Comparison of ENCODE assay signal across 13 cellular contexts in the genomic region with DNA sequence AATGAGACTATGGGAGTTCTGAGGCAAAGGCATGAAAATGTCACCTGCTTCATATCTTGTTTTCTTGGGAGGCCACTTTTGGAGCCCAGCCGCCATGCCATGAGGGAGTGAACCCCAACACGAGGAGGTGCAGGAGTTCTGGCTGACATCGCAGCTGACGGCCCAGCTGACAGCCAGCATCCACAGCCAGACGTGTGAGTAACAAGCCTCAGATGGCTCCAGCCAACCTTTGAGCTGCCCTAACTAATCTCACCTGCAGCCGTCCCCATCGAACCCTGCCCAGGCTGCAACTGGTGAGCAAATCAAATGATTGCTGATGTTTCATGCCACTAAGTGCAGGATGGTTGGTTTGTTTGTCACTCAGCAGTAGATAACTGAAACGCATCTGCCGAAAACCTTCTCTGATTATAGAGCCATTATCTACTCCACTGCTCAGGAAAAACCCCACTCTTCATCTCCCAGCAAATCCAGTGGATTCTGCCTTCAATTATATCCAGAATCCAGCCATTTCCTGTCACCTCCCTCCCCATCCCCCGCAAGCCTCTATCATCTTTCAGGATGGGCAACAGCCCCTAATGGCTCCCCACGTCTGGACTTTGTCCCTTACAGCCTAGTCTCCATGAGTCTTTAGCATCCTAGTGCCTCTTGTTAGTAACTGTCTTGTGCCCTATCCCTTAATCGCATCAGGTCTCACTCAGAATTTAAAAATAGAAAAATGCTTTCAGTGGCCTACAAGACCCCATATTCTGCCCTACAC. TPM values are rescaled to one million over a fixed set of nuclear protein-coding genes. Genes with fewer than 3 reads are reported as not detected.
DNase-seq lines count a peak whose midpoint lies in the region; ATAC-seq and TF ChIP-seq lines count a peak whose summit lies in the region.
"Had no signal": no experiment of that assay in that cellular context is flagged by ENCODE, and none has a peak within 500 bp of the region (broad histone marks: within the 10 kb centered on the region; RNA-seq: fewer than 3 reads in every experiment).

No MANE protein-coding gene starts in this region.

- H3K27me3 ChIP-seq in Caco-2 (replicated peaks; ENCODE audit: control insufficient read depth, insufficient read depth, low read length) = no peaks in the 10 kb centered on the region
- H3K27me3 ChIP-seq: testis had no signal

- H3K36me3 Mint-ChIP-seq in Caco-2 (ENCODE audit: insufficient read depth, unreplicated experiment) (no peaks in the 10 kb centered on the region), nephron (ENCODE audit: low read depth) (no peaks in the 10 kb centered on the region)
- peaks cover 2% of the 10 kb centered on the region for H3K36me3 Mint-ChIP-seq in activated naive CD8-positive, alpha-beta T cell treated with anti-CD3 and anti-CD28 coated beads, Interleukin-2, amount 10 ng/mL, durations not matched to agents 7 days and 5 days
- H3K36me3 Mint-ChIP-seq: natural killer cell treated with Interleukin-12 subunit alpha and Interleukin-12 subunit beta and Interleukin-15 and Interleukin-18, amount 100 ng/mL, for 72 hours had no signal

- H3K4me3 Mint-ChIP-seq in Caco-2 (ENCODE audit: unreplicated experiment) = peak overlapping the region; percentile 68
- no peak overlapping the region for H3K4me3 Mint-ChIP-seq in activated naive CD8-positive, alpha-beta T cell treated with anti-CD3 and anti-CD28 coated beads, Interleukin-2, amount 10 ng/mL, durations not matched to agents 7 days and 5 days
- no peak overlapping the region for H3K4me3 Mint-ChIP-seq in nephron

- H3K9me3 Mint-ChIP-seq in Caco-2 (ENCODE audit: unreplicated experiment) (no peaks in the 10 kb centered on the region), nephron (no peaks in the 10 kb centered on the region)
- H3K9me3 Mint-ChIP-seq in activated naive CD8-positive, alpha-beta T cell treated with anti-CD3 and anti-CD28 coated beads, Interleukin-2, amount 10 ng/mL, durations not matched to agents 7 days and 5 days = no peaks in the 10 kb centered on the region
- H3K9me3 Mint-ChIP-seq: natural killer cell treated with Interleukin-12 subunit alpha and Interleukin-12 subunit beta and Interleukin-15 and Interleukin-18, amount 100 ng/mL, for 72 hours had no signal

- no peak for ATAC-seq in activated naive CD8-positive, alpha-beta T cell treated with anti-CD3 and anti-CD28 coated beads, Interleukin-2, amount 10 ng/mL, durations not matched to agents 7 days and 5 days (ENCODE audit: low read depth)
- ATAC-seq in HG03139 (IDR thresholded peaks at IDR 0.05; ENCODE audit: unreplicated experiment) = no peak
- ATAC-seq: left lobe of liver; natural killer cell treated with Interleukin-12 subunit alpha and Interleukin-12 subunit beta and Interleukin-15 and Interleukin-18, amount 100 ng/mL, for 72 hours had no signal

- TF ChIP-seq CTCF in Caco-2 (IDR thresholded peaks at IDR 0.05; ENCODE audit: insufficient read depth in 1 of 2, low read depth in 1 of 2, low read length in 1 of 2, severe bottlenecking in 1 of 2, unreplicated experiment in 1 of 2) (no peak), HEK293 (tag by site-specific recombination; IDR thresholded peaks at IDR 0.05) (no peak), nephron (IDR thresholded peaks at IDR 0.05; ENCODE audit: unreplicated experiment in 3 of 3) (no peak)

- BruUV-seq in Caco-2 (replicated peaks; lab: Mats Ljungman, UMichigan) = no TSS peak

- CTCF ChIA-PET in Caco-2 (lab: Charles Lee) (no interaction called here), HEK293 (lab: Yijun Ruan, JAX) (interaction anchor here (1.8 kb wide), 1 partner anchor 588 kb away, joined by 7 read pairs; no protein-coding TSS in a partner anchor)

- H3K9me3 ChIP-seq in Caco-2 (no peaks in the 10 kb centered on the region), HEK293 (ENCODE audit: control insufficient read depth, insufficient read depth, low read depth, low read length) (no peaks in the 10 kb centered on the region)
- H3K9me3 ChIP-seq: testis had no signal

- H3K27me3 Mint-ChIP-seq in Caco-2 (ENCODE audit: insufficient read depth, unreplicated experiment) (no peaks in the 10 kb centered on the region), nephron (ENCODE audit: low read depth) (peaks cover 24% of the 10 kb centered on the region)
- H3K27me3 Mint-ChIP-seq in activated naive CD8-positive, alpha-beta T cell treated with anti-CD3 and anti-CD28 coated beads, Interleukin-2, amount 10 ng/mL, durations not matched to agents 7 days and 5 days = no peaks in the 10 kb centered on the region

- H3K4me1 ChIP-seq in Caco-2 = peaks cover 11% of the 10 kb centered on the region
- peaks cover 16% of the 10 kb centered on the region for H3K4me1 ChIP-seq in HEK293 (ENCODE audit: control insufficient read depth, insufficient read depth, low read length)
- H3K4me1 ChIP-seq: testis had no signal

- peak overlapping the region; percentile 46 for H3K27ac Mint-ChIP-seq in Caco-2 (ENCODE audit: unreplicated experiment)
- H3K27ac Mint-ChIP-seq in activated naive CD8-positive, alpha-beta T cell treated with anti-CD3 and anti-CD28 coated beads, Interleukin-2, amount 10 ng/mL, durations not matched to agents 7 days and 5 days = peak overlapping the region; percentile 96
- peak overlapping the region; percentile 16 to 82 (median 51) for H3K27ac Mint-ChIP-seq in nephron

- DNase-seq in Caco-2 (no peak), pons (ENCODE audit: low spot score) (no peak), HPDE6-E6E7 (ENCODE audit: extremely low spot score) (no peak)
- no peak for DNase-seq in activated naive CD8-positive, alpha-beta T cell treated with anti-CD3 and anti-CD28 coated beads, Interleukin-2, amount 10 ng/mL, durations not matched to agents 7 days and 5 days
- DNase-seq: central memory CD4-positive, alpha-beta T cell; NCI-H2029 treated with DMSO at 0.1 percent for 48 hours; NK-92 treated with Interleukin-12 subunit alpha and Interleukin-12 subunit beta, amount 100 ng/mL, for 24 hours; testis had no signal

- H3K36me3 ChIP-seq in Caco-2 (ENCODE audit: control insufficient read depth, insufficient read depth, low read length) = no peaks in the 10 kb centered on the region
- H3K36me3 ChIP-seq in HEK293 (ENCODE audit: control insufficient read depth in 2 of 2, insufficient read depth in 1 of 2, low read length in 2 of 2) = no peaks in the 10 kb centered on the region

- intact Hi-C loops in Caco-2 (cut with micrococcal nuclease; ENCODE audit: unreplicated experiment) = loop anchor here (2.0 to 10.0 kb wide), 2 partner anchors 16 to 558 kb away; no protein-coding TSS in a partner anchor

- peak overlapping the region; percentile 83 for H3K27ac ChIP-seq in HEK293 (ENCODE audit: extremely low read depth, low read depth, low read length)
- H3K27ac ChIP-seq: testis had no signal

- H3K4me3 ChIP-seq in Caco-2 (ENCODE audit: low read depth, low read length) (no peak overlapping the region), HEK293 (ENCODE audit: low read depth, low read length) (no peak overlapping the region)
- H3K4me3 ChIP-seq: testis had no signal

- POLR2A ChIA-PET in Caco-2 (lab: Charles Lee) = no interaction called here
- POLR2A ChIA-PET in HEK293 (lab: Yijun Ruan, JAX) = no interaction called here
- POLR2A ChIA-PET in activated naive CD8-positive, alpha-beta T cell treated with anti-CD3 and anti-CD28 coated beads, Interleukin-2, amount 10 ng/mL, durations not matched to agents 7 days and 5 days (lab: Charles Lee) = no interaction called here

- peaks cover 28% of the 10 kb centered on the region for H3K4me1 Mint-ChIP-seq in Caco-2 (ENCODE audit: low read depth, unreplicated experiment)
- peaks cover 36% of the 10 kb centered on the region for H3K4me1 Mint-ChIP-seq in activated naive CD8-positive, alpha-beta T cell treated with anti-CD3 and anti-CD28 coated beads, Interleukin-2, amount 10 ng/mL, durations not matched to agents 7 days and 5 days
- peaks cover 22% of the 10 kb centered on the region for H3K4me1 Mint-ChIP-seq in nephron

TF ChIP-seq in HEK293, 187 proteins besides CTCF, POLR2A, EP300 and RAD21:
- TF ChIP-seq SCRT2 (tag by site-specific recombination; IDR thresholded peaks at IDR 0.05) = no peak
- peak; percentile 76; the same call in 1 of the 2 replicates for TF ChIP-seq ZBTB6 (tag by site-specific recombination; IDR thresholded peaks at IDR 0.05)
TF ChIP-seq in HEK293: peak in this region for 1.

RNA-seq across cellular contexts. Expression of gene RAB4A, which starts 18.5 kb away (rescaled TPM):
- total RNA-seq in Caco-2 (2022) = 98.9 and 111 TPM in 2 replicates
- 10 to 100 TPM; 38.1 to 44.6 TPM for total RNA-seq in activated naive CD8-positive, alpha-beta T cell treated with anti-CD3 and anti-CD28 coated beads, Interleukin-2, amount 10 ng/mL, durations not matched to agents 7 days and 5 days

Comparison
In these comparisons a context has a peak if more than half of its experiments do, and no peak if none do; other contexts are left out.
1. H3K27ac Mint-ChIP-seq: peak in every context shown above with its lines; median percentile 96 in activated naive CD8-positive, alpha-beta T cell treated with anti-CD3 and anti-CD28 coated beads, Interleukin-2, amount 10 ng/mL, durations not matched to agents 7 days and 5 days; 51 in nephron; 46 in Caco-2.